8 cellular contexts compared by ENCODE assay signal in the genomic region with DNA sequence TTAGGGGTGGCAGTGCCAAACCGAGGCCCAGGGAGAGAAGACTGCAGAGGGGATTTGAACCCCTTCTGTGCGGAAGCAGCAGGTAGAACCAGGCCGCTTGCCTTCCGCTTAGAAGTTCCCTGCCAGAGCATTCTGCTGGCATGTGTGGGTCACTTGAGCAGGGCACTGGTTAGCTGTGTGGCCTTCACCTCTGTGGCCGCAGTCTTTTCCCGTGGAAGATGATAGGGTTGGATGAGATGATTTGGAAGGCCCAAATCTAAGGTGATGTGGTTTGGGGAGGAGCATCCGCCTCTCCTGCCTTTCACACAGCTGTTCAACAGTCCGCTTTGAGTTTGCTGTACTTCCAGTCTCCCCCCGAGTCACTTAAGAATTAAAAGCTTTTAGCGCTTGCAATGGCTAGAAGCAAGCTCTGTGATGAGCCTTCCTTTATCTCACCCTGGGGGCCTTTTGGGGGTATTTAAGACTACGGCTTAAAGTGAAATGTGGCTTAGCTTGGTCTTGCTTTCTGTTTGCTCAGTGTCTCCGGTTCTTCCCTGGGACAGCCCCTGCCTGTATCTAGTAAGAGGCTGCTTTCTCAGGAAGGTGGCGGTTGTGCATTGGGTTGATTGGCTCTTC. TPM values are rescaled to one million over a fixed set of nuclear protein-coding genes. Genes with fewer than 3 reads are reported as not detected.
DNase-seq lines count a peak whose midpoint lies in the region; ATAC-seq and TF ChIP-seq lines count a peak whose summit lies in the region.

No MANE protein-coding gene starts in this region.

- no peaks in the 10 kb centered on the region for H3K9me3 Mint-ChIP-seq in activated CD4-positive, alpha-beta T cell treated with anti-CD3 and anti-CD28 coated beads for 36 hours (ENCODE audit: low read depth)
- H3K9me3 Mint-ChIP-seq in endodermal cell (no peaks in the 10 kb centered on the region), nephron (peaks cover 4% of the 10 kb centered on the region)

- H3K36me3 Mint-ChIP-seq in activated CD4-positive, alpha-beta T cell treated with anti-CD3 and anti-CD28 coated beads for 36 hours (ENCODE audit: low read depth) = peaks cover 35% of the 10 kb centered on the region
- H3K36me3 Mint-ChIP-seq in endodermal cell (ENCODE audit: low read depth) = peaks cover 16% of the 10 kb centered on the region
- H3K36me3 Mint-ChIP-seq in nephron (ENCODE audit: low read depth) = peaks cover 19% of the 10 kb centered on the region

- peaks cover 3% of the 10 kb centered on the region for H3K27me3 Mint-ChIP-seq in activated CD4-positive, alpha-beta T cell treated with anti-CD3 and anti-CD28 coated beads for 36 hours
- H3K27me3 Mint-ChIP-seq in endodermal cell (ENCODE audit: insufficient read depth) = no peaks in the 10 kb centered on the region
- H3K27me3 Mint-ChIP-seq in nephron (ENCODE audit: low read depth) = no peaks in the 10 kb centered on the region

- peaks cover 36% of the 10 kb centered on the region for H3K4me1 Mint-ChIP-seq in activated CD4-positive, alpha-beta T cell treated with anti-CD3 and anti-CD28 coated beads for 36 hours
- H3K4me1 Mint-ChIP-seq in endodermal cell (peaks cover 47% of the 10 kb centered on the region), nephron (peaks cover 31% of the 10 kb centered on the region)

- CTCF ChIA-PET in activated CD4-positive, alpha-beta T cell treated with anti-CD3 and anti-CD28 coated beads for 36 hours (lab: Charles Lee) = interaction anchor here (0.5 to 1.4 kb wide), 14 partner anchors 8 to 558 kb away, joined by 3 to 5 read pairs (median 3); partner anchors contain the start of gene CCDC167

- H3K4me3 Mint-ChIP-seq in activated CD4-positive, alpha-beta T cell treated with anti-CD3 and anti-CD28 coated beads for 36 hours = peak overlapping the region; percentile 98
- H3K4me3 Mint-ChIP-seq in endodermal cell (peak overlapping the region; percentile 88), nephron (peak overlapping the region; percentile 89 to 95 (median 92))

- H3K4me1 ChIP-seq in endodermal cell (ENCODE audit: control insufficient read depth, insufficient read depth, low read length) (peaks cover 11% of the 10 kb centered on the region), stomach smooth muscle (ENCODE audit: control insufficient read depth, insufficient read depth, low read length) (peaks cover 14% of the 10 kb centered on the region)

- peak; percentile 47 for ATAC-seq in GM21447 (IDR thresholded peaks at IDR 0.05; ENCODE audit: unreplicated experiment)
- ATAC-seq in activated CD4-positive, alpha-beta T cell treated with anti-CD3 and anti-CD28 coated beads for 36 hours = peak; percentile 71

- H3K27ac Mint-ChIP-seq in activated CD4-positive, alpha-beta T cell treated with anti-CD3 and anti-CD28 coated beads for 36 hours = peak overlapping the region; percentile 99
- H3K27ac Mint-ChIP-seq in endodermal cell (peak overlapping the region; percentile 95), nephron (peak overlapping the region; percentile 87 to 94 (median 87))

- intact Hi-C loops in activated CD4-positive, alpha-beta T cell treated with anti-CD3 and anti-CD28 coated beads for 36 hours (cut with DNase I, micrococcal nuclease) = loop anchor here in 1 of 2 experiments (1.0 to 10.0 kb wide), 9 partner anchors 66 to 1270 kb away; partner anchors contain the start of genes C6orf89, CCDC167, GLO1 and TBC1D22B

- H3K27ac ChIP-seq in endodermal cell (ENCODE audit: low read depth, low read length) (peak overlapping the region; percentile 29), stomach smooth muscle (ENCODE audit: low read length) (peak overlapping the region; percentile 91)

- DNase-seq in Daoy (ENCODE audit: low read depth) (peak; percentile 21), endodermal cell (peak; percentile 50), NCI-H1436 treated with DMSO at 0.1 percent for 48 hours (lab: John Stamatoyannopoulos, UW) (no peak)
- peak; percentile 65 for DNase-seq in Jurkat, Clone E6-1 (ENCODE audit: low read depth, low spot score)
- DNase-seq in activated CD4-positive, alpha-beta T cell treated with anti-CD3 and anti-CD28 coated beads for 36 hours = peak; percentile 76

- TF ChIP-seq CTCF in endodermal cell (conservative IDR thresholded peaks at IDR 0.05) (no peak), nephron (IDR thresholded peaks at IDR 0.05; ENCODE audit: unreplicated experiment in 3 of 3) (no peak)

- H3K9ac ChIP-seq in endodermal cell (ENCODE audit: extremely low read depth, low read length, poor library complexity, severe bottlenecking) (peak overlapping the region; percentile 72), stomach smooth muscle (ENCODE audit: low read length in 2 of 2) (peak overlapping the region; percentile 80 to 89)

- POLR2A ChIA-PET in activated CD4-positive, alpha-beta T cell treated with anti-CD3 and anti-CD28 coated beads for 36 hours (lab: Charles Lee) = interaction anchor here (0.7 to 0.8 kb wide), 5 partner anchors 10 to 448 kb away, joined by 3 to 5 read pairs (median 3); partner anchors contain the start of genes MTCH1, TBC1D22B and TMEM217

- no peaks in the 10 kb centered on the region for H3K27me3 ChIP-seq in endodermal cell (ENCODE audit: control insufficient read depth, insufficient read depth, low read length, poor library complexity, severe bottlenecking)
- H3K27me3 ChIP-seq in stomach smooth muscle (ENCODE audit: control insufficient read depth in 1 of 2, insufficient read depth in 2 of 2, low read length in 2 of 2) = no peaks in the 10 kb centered on the region

- no peaks in the 10 kb centered on the region for H3K9me3 ChIP-seq in endodermal cell (ENCODE audit: control insufficient read depth, low read length)
- H3K9me3 ChIP-seq in stomach smooth muscle (ENCODE audit: control insufficient read depth in 2 of 2, low read length in 2 of 2) = no peaks in the 10 kb centered on the region

- 35 to 52% methylated on average over 6 to 13 of the region's 13 CpGs for WGBS in endodermal cell (ENCODE audit: insufficient coverage in 1 of 2, insufficient read length in 1 of 2), 2 experiments

- H3K36me3 ChIP-seq in endodermal cell (ENCODE audit: control insufficient read depth, insufficient read depth, low read length) (peaks cover 26% of the 10 kb centered on the region), stomach smooth muscle (ENCODE audit: control insufficient read depth in 2 of 2, insufficient read depth in 2 of 2, low read length in 2 of 2) (peaks cover 12 to 15% of the 10 kb centered on the region in 2 donors)

- H3K4me3 ChIP-seq in Jurkat, Clone E6-1 (ENCODE audit: low read length) = peak overlapping the region; percentile 96
- H3K4me3 ChIP-seq in endodermal cell (ENCODE audit: low read length) (peak overlapping the region; percentile 97), stomach smooth muscle (ENCODE audit: low read length in 2 of 2) (peak overlapping the region; percentile 77 to 80)

RNA-seq across cellular contexts. Expression of gene CMTR1, which starts 0.7 kb away (rescaled TPM):
- 38.2 and 38.5 TPM in 2 replicates for total RNA-seq in Daoy (2014; rRNA removed; shearing (Covaris generic))
- 51.1 TPM for polyA plus RNA-seq in Jurkat, Clone E6-1 (2012; ENCODE audit: insufficient read depth, insufficient read length)
- 10 to 100 TPM; 65.3 to 74.6 TPM for total RNA-seq in activated CD4-positive, alpha-beta T cell treated with anti-CD3 and anti-CD28 coated beads for 36 hours
- total RNA-seq in endodermal cell = 10 to 100 TPM; 62.0 to 91.6 TPM
- 42.5 TPM for polyA plus RNA-seq in endodermal cell (2013, experiment 1 of 2)
- 40.7 TPM for polyA plus RNA-seq in endodermal cell (2013, experiment 2 of 2)
